Comparison of ENCODE assay signal across 1 cellular context in genomic region chr17:17693955-17694228, GRCh38.
TF ChIP-seq lines count a peak whose summit lies in the region.

No MANE protein-coding gene starts in this region.

TF ChIP-seq in HepG2, 621 proteins besides CTCF, POLR2A, EP300 and RAD21 (continued from another document and continues in another):
- TF ChIP-seq ZNF510 (CRISPR knock-in tag; IDR thresholded peaks at IDR 0.05; ENCODE audit: low read depth) = no peak
- peak; percentile 12; the same call in 1 of the 2 replicates for TF ChIP-seq TAF1 (CRISPR knock-in tag; IDR thresholded peaks at IDR 0.05)
- no peak for TF ChIP-seq SNAI1 (CRISPR knock-in tag; IDR thresholded peaks at IDR 0.05; ENCODE audit: borderline replicate concordance)
- TF ChIP-seq, protein P1, sequence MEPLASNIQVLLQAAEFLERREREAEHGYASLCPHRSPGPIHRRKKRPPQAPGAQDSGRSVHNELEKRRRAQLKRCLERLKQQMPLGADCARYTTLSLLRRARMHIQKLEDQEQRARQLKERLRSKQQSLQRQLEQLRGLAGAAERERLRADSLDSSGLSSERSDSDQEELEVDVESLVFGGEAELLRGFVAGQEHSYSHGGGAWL (CRISPR knock-in tag; IDR thresholded peaks at IDR 0.05) = no peak
- TF ChIP-seq HMGXB4 (CRISPR knock-in tag; IDR thresholded peaks at IDR 0.05; ENCODE audit: borderline replicate concordance in 1 of 2, low read depth in 1 of 2) = peak in 1 of 2 experiments; percentile 31; a peak in 1 of 4 replicates
- TF ChIP-seq ZNF841 (CRISPR knock-in tag; IDR thresholded peaks at IDR 0.05; ENCODE audit: borderline replicate concordance) = no peak
- TF ChIP-seq ZNF83 (CRISPR knock-in tag; IDR thresholded peaks at IDR 0.05; ENCODE audit: borderline replicate concordance) = 0 out of 2 replicates have a peak, but pooled peaks have one; percentile 28
- TF ChIP-seq ZNF343 (CRISPR knock-in tag; IDR thresholded peaks at IDR 0.05) = 0 out of 2 replicates have a peak, but pooled peaks have one; percentile 16
- TF ChIP-seq UBTF (CRISPR knock-in tag; IDR thresholded peaks at IDR 0.05) = peak; percentile 68; the same call in 1 of the 2 replicates
- TF ChIP-seq MYNN (CRISPR knock-in tag; IDR thresholded peaks at IDR 0.05; ENCODE audit: low read depth) = no peak
- TF ChIP-seq ESRRA (CRISPR knock-in tag; IDR thresholded peaks at IDR 0.05; ENCODE audit: low read depth) = no peak
- TF ChIP-seq ZNF260 (CRISPR knock-in tag; IDR thresholded peaks at IDR 0.05; ENCODE audit: borderline replicate concordance, low read depth) = no peak
- no peak for TF ChIP-seq ZNF44 (CRISPR knock-in tag; IDR thresholded peaks at IDR 0.05)
- TF ChIP-seq NRL (CRISPR knock-in tag; IDR thresholded peaks at IDR 0.05; ENCODE audit: borderline replicate concordance) = peak; percentile 34; the same call in 1 of the 2 replicates
- no peak for TF ChIP-seq CREB1 (IDR thresholded peaks at IDR 0.05)
- TF ChIP-seq CREB1 (CRISPR knock-in tag; IDR thresholded peaks at IDR 0.05) = no peak
- no peak for TF ChIP-seq HOXA7 (CRISPR knock-in tag; IDR thresholded peaks at IDR 0.05)
- no peak for TF ChIP-seq SMAD9 (CRISPR knock-in tag; IDR thresholded peaks at IDR 0.05)
- TF ChIP-seq ZNF318 (CRISPR knock-in tag; IDR thresholded peaks at IDR 0.05) = no peak
- no peak for TF ChIP-seq TFAP4 (IDR thresholded peaks at IDR 0.05; ENCODE audit: borderline replicate concordance, low read depth)
- TF ChIP-seq, protein P2, sequence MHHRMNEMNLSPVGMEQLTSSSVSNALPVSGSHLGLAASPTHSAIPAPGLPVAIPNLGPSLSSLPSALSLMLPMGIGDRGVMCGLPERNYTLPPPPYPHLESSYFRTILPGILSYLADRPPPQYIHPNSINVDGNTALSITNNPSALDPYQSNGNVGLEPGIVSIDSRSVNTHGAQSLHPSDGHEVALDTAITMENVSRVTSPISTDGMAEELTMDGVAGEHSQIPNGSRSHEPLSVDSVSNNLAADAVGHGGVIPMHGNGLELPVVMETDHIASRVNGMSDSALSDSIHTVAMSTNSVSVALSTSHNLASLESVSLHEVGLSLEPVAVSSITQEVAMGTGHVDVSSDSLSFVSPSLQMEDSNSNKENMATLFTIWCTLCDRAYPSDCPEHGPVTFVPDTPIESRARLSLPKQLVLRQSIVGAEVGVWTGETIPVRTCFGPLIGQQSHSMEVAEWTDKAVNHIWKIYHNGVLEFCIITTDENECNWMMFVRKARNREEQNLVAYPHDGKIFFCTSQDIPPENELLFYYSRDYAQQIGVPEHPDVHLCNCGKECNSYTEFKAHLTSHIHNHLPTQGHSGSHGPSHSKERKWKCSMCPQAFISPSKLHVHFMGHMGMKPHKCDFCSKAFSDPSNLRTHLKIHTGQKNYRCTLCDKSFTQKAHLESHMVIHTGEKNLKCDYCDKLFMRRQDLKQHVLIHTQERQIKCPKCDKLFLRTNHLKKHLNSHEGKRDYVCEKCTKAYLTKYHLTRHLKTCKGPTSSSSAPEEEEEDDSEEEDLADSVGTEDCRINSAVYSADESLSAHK (CRISPR knock-in tag; IDR thresholded peaks at IDR 0.05; ENCODE audit: borderline replicate concordance) = no peak
- TF ChIP-seq PPARG (CRISPR knock-in tag; conservative IDR thresholded peaks at IDR 0.05) = no peak
- no peak for TF ChIP-seq SMC3 (IDR thresholded peaks at IDR 0.05; ENCODE audit: low read length)
- no peak for TF ChIP-seq GATA4 (IDR thresholded peaks at IDR 0.05; ENCODE audit: borderline replicate concordance, low read depth)
- TF ChIP-seq, protein P3, sequence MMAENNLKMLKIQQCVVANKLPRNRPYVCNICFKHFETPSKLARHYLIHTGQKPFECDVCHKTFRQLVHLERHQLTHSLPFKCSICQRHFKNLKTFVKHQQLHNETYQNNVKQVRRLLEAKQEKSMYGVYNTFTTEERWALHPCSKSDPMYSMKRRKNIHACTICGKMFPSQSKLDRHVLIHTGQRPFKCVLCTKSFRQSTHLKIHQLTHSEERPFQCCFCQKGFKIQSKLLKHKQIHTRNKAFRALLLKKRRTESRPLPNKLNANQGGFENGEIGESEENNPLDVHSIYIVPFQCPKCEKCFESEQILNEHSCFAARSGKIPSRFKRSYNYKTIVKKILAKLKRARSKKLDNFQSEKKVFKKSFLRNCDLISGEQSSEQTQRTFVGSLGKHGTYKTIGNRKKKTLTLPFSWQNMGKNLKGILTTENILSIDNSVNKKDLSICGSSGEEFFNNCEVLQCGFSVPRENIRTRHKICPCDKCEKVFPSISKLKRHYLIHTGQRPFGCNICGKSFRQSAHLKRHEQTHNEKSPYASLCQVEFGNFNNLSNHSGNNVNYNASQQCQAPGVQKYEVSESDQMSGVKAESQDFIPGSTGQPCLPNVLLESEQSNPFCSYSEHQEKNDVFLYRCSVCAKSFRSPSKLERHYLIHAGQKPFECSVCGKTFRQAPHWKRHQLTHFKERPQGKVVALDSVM (CRISPR knock-in tag; IDR thresholded peaks at IDR 0.05) = no peak; the same call in 1 of the 2 replicates
- TF ChIP-seq AKAP8 (CRISPR knock-in tag; IDR thresholded peaks at IDR 0.05) = 0 out of 2 replicates have a peak, but pooled peaks have one; percentile 16
- TF ChIP-seq, protein P4, sequence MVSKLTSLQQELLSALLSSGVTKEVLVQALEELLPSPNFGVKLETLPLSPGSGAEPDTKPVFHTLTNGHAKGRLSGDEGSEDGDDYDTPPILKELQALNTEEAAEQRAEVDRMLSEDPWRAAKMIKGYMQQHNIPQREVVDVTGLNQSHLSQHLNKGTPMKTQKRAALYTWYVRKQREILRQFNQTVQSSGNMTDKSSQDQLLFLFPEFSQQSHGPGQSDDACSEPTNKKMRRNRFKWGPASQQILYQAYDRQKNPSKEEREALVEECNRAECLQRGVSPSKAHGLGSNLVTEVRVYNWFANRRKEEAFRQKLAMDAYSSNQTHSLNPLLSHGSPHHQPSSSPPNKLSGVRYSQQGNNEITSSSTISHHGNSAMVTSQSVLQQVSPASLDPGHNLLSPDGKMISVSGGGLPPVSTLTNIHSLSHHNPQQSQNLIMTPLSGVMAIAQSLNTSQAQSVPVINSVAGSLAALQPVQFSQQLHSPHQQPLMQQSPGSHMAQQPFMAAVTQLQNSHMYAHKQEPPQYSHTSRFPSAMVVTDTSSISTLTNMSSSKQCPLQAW (CRISPR knock-in tag; IDR thresholded peaks at IDR 0.05) = no peak
- TF ChIP-seq ZNF432 (CRISPR knock-in tag; IDR thresholded peaks at IDR 0.05; ENCODE audit: borderline replicate concordance) = no peak
- TF ChIP-seq TEAD3 (CRISPR knock-in tag; optimal IDR thresholded peaks at IDR 0.05; ENCODE audit: borderline replicate concordance) = no peak
- no peak; the same call in 1 of the 2 replicates for TF ChIP-seq ZBTB26 (CRISPR knock-in tag; IDR thresholded peaks at IDR 0.05; ENCODE audit: borderline replicate concordance)
- no peak for TF ChIP-seq ZNF501 (CRISPR knock-in tag; IDR thresholded peaks at IDR 0.05)
- no peak for TF ChIP-seq THAP11 (CRISPR knock-in tag; IDR thresholded peaks at IDR 0.05)
- no peak for TF ChIP-seq ZFP41 (CRISPR knock-in tag; IDR thresholded peaks at IDR 0.05; ENCODE audit: borderline replicate concordance)
